In the genomic region with DNA sequence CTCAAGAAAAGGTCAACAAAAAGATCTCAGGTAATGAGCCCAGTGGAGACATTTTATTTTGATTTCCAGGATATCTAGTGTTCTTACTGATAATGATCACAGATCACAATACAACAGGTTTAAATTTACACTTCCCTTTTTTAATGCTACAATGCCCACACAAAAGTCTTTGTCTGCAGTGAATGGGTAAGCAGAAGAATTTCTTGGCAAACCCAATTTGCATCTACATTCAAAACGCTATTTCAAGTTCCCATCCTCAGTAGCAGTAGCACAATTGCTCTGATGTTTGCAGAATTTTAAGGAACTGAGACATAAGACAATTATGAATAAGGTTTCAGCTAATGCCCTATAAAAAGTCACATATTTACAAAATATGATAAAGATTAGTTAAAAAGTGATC, we compare ENCODE assay signal across 1 cellular context.
TF ChIP-seq lines count a peak whose summit lies in the region.

No MANE protein-coding gene starts in this region.

TF ChIP-seq in GM23338, 12 proteins besides CTCF, POLR2A, EP300 and RAD21 (continued from another document):
- TF ChIP-seq ZNF462 (CRISPR knock-in tag; IDR thresholded peaks at IDR 0.05) (no peak), STAT1 (IDR thresholded peaks at IDR 0.05; ENCODE audit: unreplicated experiment) (no peak), REST (IDR thresholded peaks at IDR 0.05; ENCODE audit: unreplicated experiment) (no peak)
TF ChIP-seq in GM23338: peak in this region for 0.
